ENCODE assay signal across 19 cellular contexts in genomic region chr13:34340534-34340933, GRCh38.
DNase-seq lines count a peak whose midpoint lies in the region; ATAC-seq lines count a peak whose summit lies in the region.
"Had no signal": no experiment of that assay in that cellular context is flagged by ENCODE, and none has a peak within 500 bp of the region (broad histone marks: within the 10 kb centered on the region; RNA-seq: fewer than 3 reads in every experiment).

No MANE protein-coding gene starts in this region.

- H3K14ac ChIP-seq in trophoblast cell (ENCODE audit: low read length), result no peak overlapping the region

- no peak overlapping the region for H2AFZ ChIP-seq in trophoblast cell (ENCODE audit: insufficient read depth, low read length, poor library complexity)

- no peak overlapping the region for H2BK12ac ChIP-seq in trophoblast cell (ENCODE audit: low read length)

- peaks cover 4 to 13% of the 10 kb centered on the region in 2 donors for H3K9me3 Mint-ChIP-seq in activated naive CD4-positive, alpha-beta T cell treated with anti-CD3 and anti-CD28 coated beads, Interleukin-2, amount 50 U/mL, for 72 hours
- H3K9me3 Mint-ChIP-seq: IgD-negative memory B cell had no signal

- H3K27ac ChIP-seq in trophoblast cell (ENCODE audit: low read depth, low read length), result no peak overlapping the region
- H3K27ac ChIP-seq: colonic mucosa, right lobe of liver, testis had no signal

- no peak overlapping the region for H3K9ac ChIP-seq in trophoblast cell (ENCODE audit: low read length)

- no peak overlapping the region for H3K4ac ChIP-seq in trophoblast cell (ENCODE audit: low read depth, low read length)

- no peak overlapping the region for H3K4me2 ChIP-seq in trophoblast cell (ENCODE audit: low read length)

- no peak overlapping the region for H3K4me3 ChIP-seq in trophoblast cell (ENCODE audit: low read depth, low read length)
- H3K4me3 ChIP-seq: colonic mucosa, mucosa of descending colon, right lobe of liver, testis had no signal

- no peak overlapping the region for H3K18ac ChIP-seq in trophoblast cell (ENCODE audit: low read length)

- ATAC-seq in HG03108 (IDR thresholded peaks at IDR 0.05; ENCODE audit: unreplicated experiment), result no peak
- ATAC-seq in activated naive CD4-positive, alpha-beta T cell treated with anti-CD3 and anti-CD28 coated beads, Interleukin-2, amount 50 U/mL, for 72 hours, result no peak
- ATAC-seq: left colon, mucosa of descending colon, right lobe of liver had no signal

- no peaks in the 10 kb centered on the region for H3K36me3 ChIP-seq in trophoblast cell (ENCODE audit: control insufficient read depth in 1 of 2, insufficient read depth in 2 of 2, low read length in 2 of 2)
- H3K36me3 ChIP-seq: colonic mucosa, right lobe of liver had no signal

- H2BK5ac ChIP-seq in trophoblast cell (ENCODE audit: low read depth, low read length, poor library complexity), result no peak overlapping the region

- no peak overlapping the region for H4K91ac ChIP-seq in trophoblast cell (ENCODE audit: low read depth, low read length)

- H3K23ac ChIP-seq in trophoblast cell (ENCODE audit: low read length), result no peak overlapping the region

- H3K36me3 Mint-ChIP-seq in activated naive CD4-positive, alpha-beta T cell treated with anti-CD3 and anti-CD28 coated beads, Interleukin-2, amount 50 U/mL, for 72 hours, result no peaks in the 10 kb centered on the region
- H3K36me3 Mint-ChIP-seq: CD4-positive, alpha-beta memory T cell; IgD-negative memory B cell had no signal

- H4K8ac ChIP-seq in trophoblast cell (ENCODE audit: low read depth, low read length), result no peak overlapping the region

- no peaks in the 10 kb centered on the region for H3K79me2 ChIP-seq in trophoblast cell (ENCODE audit: control insufficient read depth, insufficient read depth, low read length, poor library complexity)

- H2AK5ac ChIP-seq in trophoblast cell (ENCODE audit: low read length), result no peak overlapping the region

- no peak overlapping the region for H4K12ac ChIP-seq in trophoblast cell (ENCODE audit: low read depth, low read length)

- H3K9me3 ChIP-seq in trophoblast cell (ENCODE audit: insufficient read depth, low read depth, low read length), result no peaks in the 10 kb centered on the region
- H3K9me3 ChIP-seq: colonic mucosa, mucosa of descending colon, right lobe of liver, testis had no signal

- no peaks in the 10 kb centered on the region for H3K4me1 ChIP-seq in trophoblast cell (ENCODE audit: control insufficient read depth in 1 of 2, insufficient read depth in 2 of 2, low read length in 2 of 2)
- H3K4me1 ChIP-seq: colonic mucosa, right lobe of liver, testis had no signal

- no peak overlapping the region for H3K27ac Mint-ChIP-seq in activated naive CD4-positive, alpha-beta T cell treated with anti-CD3 and anti-CD28 coated beads, Interleukin-2, amount 50 U/mL, for 72 hours
- H3K27ac Mint-ChIP-seq: CD4-positive, alpha-beta memory T cell had no signal

- no peaks in the 10 kb centered on the region for H3K79me1 ChIP-seq in trophoblast cell (ENCODE audit: low read length)

- DNase-seq in NCI-H526 (lab: John Stamatoyannopoulos, UW) (peak; percentile 25 to 28), NCI-H526 treated with DMSO at 0.1 percent for 48 hours (lab: John Stamatoyannopoulos, UW) (no peak), RPMI7951 (ENCODE audit: low read depth) (peak; percentile 66), fibroblast of peridontal ligament (ENCODE audit: extremely low read depth) (peak; percentile 55), NOMO-1 treated with dmso at 0.1 percent for 144 hours (lab: John Stamatoyannopoulos, UW; ENCODE audit: unreplicated experiment) (no peak), trophoblast cell (no peak)
- DNase-seq in activated naive CD4-positive, alpha-beta T cell treated with anti-CD3 and anti-CD28 coated beads, Interleukin-2, amount 50 U/mL, for 72 hours (ENCODE audit: low spot score in 2 of 2), result no peak
- DNase-seq: amygdala; CD4-positive, alpha-beta memory T cell; colonic mucosa; GDM1; left colon; mucosa of descending colon; NCI-H1092 treated with DMSO at 0.1 percent for 48 hours; right lobe of liver; stimulated activated CD8-positive, alpha-beta memory T cell treated with anti-CD3 and anti-CD28 coated beads, Interleukin-4, amount 100 ng/mL, for 48 hours; testis had no signal

- no peak overlapping the region for H2BK120ac ChIP-seq in trophoblast cell (ENCODE audit: insufficient read depth, low read length, poor library complexity)

- no peaks in the 10 kb centered on the region for H3K27me3 ChIP-seq in trophoblast cell (ENCODE audit: insufficient read depth, low read length)
- H3K27me3 ChIP-seq: colonic mucosa, right lobe of liver, testis had no signal

Comparison
In these comparisons a context has a peak if more than half of its experiments do, and no peak if none do; other contexts are left out.
1. DNase-seq: peak in NCI-H526 (2 of 2), RPMI7951 (single experiment) and fibroblast of peridontal ligament (single experiment); none in NCI-H526 treated with DMSO at 0.1 percent for 48 hours (single experiment), NOMO-1 treated with dmso at 0.1 percent for 144 hours (single experiment), activated naive CD4-positive, alpha-beta T cell treated with anti-CD3 and anti-CD28 coated beads, Interleukin-2, amount 50 U/mL, for 72 hours (0 of 2) and trophoblast cell (0 of 2).